In the genomic region with DNA sequence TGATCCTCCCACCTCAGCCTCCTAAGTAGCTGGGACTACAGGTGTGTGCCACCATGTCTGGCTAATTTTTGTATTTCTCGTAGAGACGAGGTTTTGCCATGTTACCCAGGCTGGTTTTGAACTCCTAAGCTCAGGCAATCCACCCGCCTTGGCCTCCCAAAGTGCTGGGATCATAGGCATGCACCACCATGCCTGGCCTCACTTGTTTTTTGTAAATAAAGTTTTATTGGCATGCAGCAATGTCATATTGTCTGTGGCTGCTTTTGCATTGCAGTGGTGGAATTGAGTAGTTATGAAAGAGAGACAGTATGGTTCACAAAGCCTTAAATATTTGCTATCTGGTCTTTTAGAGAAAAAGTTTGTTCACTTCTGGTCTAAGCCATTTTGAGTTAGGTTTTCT, we compare ENCODE assay signal across 15 cellular contexts.
A peak's percentile ranks its signal among the peaks of the same experiment; 100 is the strongest.
DNase-seq lines count a peak whose midpoint lies in the region; ATAC-seq, FAIRE-seq and TF ChIP-seq lines count a peak whose summit lies in the region.
"Had no signal": no experiment of that assay in that cellular context is flagged by ENCODE, and none has a peak within 500 bp of the region (broad histone marks: within the 10 kb centered on the region; RNA-seq: fewer than 3 reads in every experiment).

No MANE protein-coding gene starts in this region.

- H3K4me1 ChIP-seq in HepG2 (ENCODE audit: insufficient read depth, low read length) (peaks cover 31% of the 10 kb centered on the region), right lobe of liver (peaks cover 0 to 5% (median 2%) of the 10 kb centered on the region in 4 donors), GM12878 (ENCODE audit: control insufficient read depth, insufficient read depth, low read length) (no peaks in the 10 kb centered on the region), ascending aorta (peaks cover 0 to 4% of the 10 kb centered on the region in 2 donors)

- H3K9ac ChIP-seq in HepG2 (ENCODE audit: insufficient read depth, low read depth, low read length) (no peak overlapping the region), GM12878 (ENCODE audit: control insufficient read depth, insufficient read depth, low read length) (no peak overlapping the region)

- POLR2A ChIA-PET in HepG2 (lab: Yijun Ruan, JAX): interaction anchor here (1.4 kb wide), 1 partner anchor 12 kb away, joined by 6 read pairs; no protein-coding TSS in a partner anchor
- POLR2A ChIA-PET in GM12878 (lab: Charles Lee): no interaction called here

- RAD21 ChIA-PET in GM12878 (lab: Charles Lee; ENCODE audit: unreplicated experiment): interaction anchor here (0.8 kb wide), 1 partner anchor 171 kb away, joined by 3 read pairs; no protein-coding TSS in a partner anchor

- SMC1A ChIA-PET in GM12878 (lab: Charles Lee; ENCODE audit: uncharacterized antibody, unreplicated experiment): interaction anchor here (0.7 kb wide), 1 partner anchor 139 kb away, joined by 3 read pairs; no protein-coding TSS in a partner anchor

- no peaks in the 10 kb centered on the region for H3K27me3 ChIP-seq in HepG2 (ENCODE audit: control insufficient read depth in 1 of 2, insufficient read depth in 2 of 2, low read length in 2 of 2)
- H3K27me3 ChIP-seq in right lobe of liver: no peaks in the 10 kb centered on the region
- H3K27me3 ChIP-seq in GM12878 (replicated peaks in 1 of 2; ENCODE audit: control insufficient read depth in 2 of 2, insufficient read depth in 2 of 2, low read length in 1 of 2): no peaks in the 10 kb centered on the region
- H3K27me3 ChIP-seq in ascending aorta: no peaks in the 10 kb centered on the region

- intact Hi-C loops in HepG2 (cut with micrococcal nuclease; ENCODE audit: unreplicated experiment): loop anchor here (2.0 to 5.0 kb wide), 2 partner anchors 172 to 225 kb away; no protein-coding TSS in a partner anchor
- intact Hi-C loops in right lobe of liver (cut with DNase I): no loop called here
- intact Hi-C loops in GM12878 (cut with micrococcal nuclease; ENCODE audit: unreplicated experiment): loop anchor here (2.0 to 5.0 kb wide), 2 partner anchors 125 to 172 kb away; a partner anchor contains a TSS
- intact Hi-C loops in ascending aorta (cut with DNase I): no loop called here

- TF ChIP-seq POLR2A in HepG2 (IDR thresholded peaks at IDR 0.05; ENCODE audit: insufficient read depth in 1 of 2, low read depth in 2 of 2, low read length in 2 of 2) (no peak), right lobe of liver (IDR thresholded peaks at IDR 0.05) (no peak), GM12878 (IDR thresholded peaks at IDR 0.05; ENCODE audit: low read depth, low read length) (no peak)

- H4K20me1 ChIP-seq in HepG2 (ENCODE audit: insufficient read depth, low read length): no peaks in the 10 kb centered on the region
- H4K20me1 ChIP-seq in GM12878 (ENCODE audit: control insufficient read depth, insufficient read depth): no peaks in the 10 kb centered on the region

- no peak for FAIRE-seq in HepG2 (lab: Jason Lieb, UNC)
- no peak for FAIRE-seq in GM12878 (lab: Jason Lieb, UNC)
- FAIRE-seq: A549, D721Med, G401.6, GM12892 had no signal

- H3K4me3 ChIP-seq in HepG2 (replicated peaks in 1 of 3; ENCODE audit: insufficient read depth in 1 of 3, low read depth in 2 of 3, low read length in 3 of 3) (no peak overlapping the region), right lobe of liver (no peak overlapping the region), GM12878 (no peak overlapping the region), ascending aorta (no peak overlapping the region)
- H3K4me3 ChIP-seq: A549 had no signal

- H3K79me2 ChIP-seq in HepG2 (ENCODE audit: insufficient read depth, low read length): peaks cover 50% of the 10 kb centered on the region
- H3K79me2 ChIP-seq in GM12878 (ENCODE audit: control insufficient read depth, insufficient read depth, low read length): no peaks in the 10 kb centered on the region

- H3K9me3 ChIP-seq in HepG2 (ENCODE audit: low read length) (no peaks in the 10 kb centered on the region), right lobe of liver (no peaks in the 10 kb centered on the region), KOPT-K1 (ENCODE audit: insufficient read depth, low read length, poor library complexity, severe bottlenecking) (peaks cover 3% of the 10 kb centered on the region), GM12878 (replicated peaks; ENCODE audit: control insufficient read depth, insufficient read depth, low read length) (no peaks in the 10 kb centered on the region), ascending aorta (no peaks in the 10 kb centered on the region)
- H3K9me3 ChIP-seq: A549, Caco-2 had no signal

- H3K27ac ChIP-seq in HepG2 (ENCODE audit: extremely low read length, insufficient read depth, low read length) (no peak overlapping the region), right lobe of liver (no peak overlapping the region), KOPT-K1 (ENCODE audit: low read depth, low read length, poor library complexity, severe bottlenecking) (peak overlapping the region; percentile 16), GM12878 (ENCODE audit: control insufficient read depth, insufficient read depth) (no peak overlapping the region), ascending aorta (no peak overlapping the region)
- H3K27ac ChIP-seq: A549, C4-2B had no signal

- TF ChIP-seq CTCF in HepG2 (CRISPR knock-in tag; IDR thresholded peaks at IDR 0.05) (no peak), right lobe of liver (IDR thresholded peaks at IDR 0.05) (no peak), GM12878 (IDR thresholded peaks at IDR 0.05 in 2 of 3, conservative IDR thresholded peaks at IDR 0.05 in 1 of 3; ENCODE audit: control insufficient read depth in 2 of 3, extremely low read depth in 1 of 3, insufficient read depth in 1 of 3, low read depth in 3 of 3, low read length in 3 of 3) (no peak), ascending aorta (IDR thresholded peaks at IDR 0.05) (no peak)

- WGBS in HepG2 (ENCODE audit: low lambda C conversion rate): 94% methylated on average over 3 of the region's 3 CpGs
- 96% methylated on average over 3 of the region's 3 CpGs for WGBS in right lobe of liver (ENCODE audit: insufficient coverage, low coverage, low lambda C conversion rate, missing lambda C conversion rate)
- WGBS in GM12878 (ENCODE audit: insufficient coverage, insufficient replicate concordance, low lambda C conversion rate, missing lambda C conversion rate): 7% methylated on average over 3 of the region's 3 CpGs

- CTCF ChIA-PET in HepG2 (lab: Yijun Ruan, JAX; ENCODE audit: low intra/inter-chr PET ratio, low total read pairs): interaction anchor here (1.8 to 2.4 kb wide), 2 partner anchors 172 to 227 kb away, joined by 7 to 14 read pairs; no protein-coding TSS in a partner anchor
- CTCF ChIA-PET in GM12878 (lab: Yijun Ruan, JAX): interaction anchor here (2.1 kb wide), 1 partner anchor 12 kb away, joined by 6 read pairs; no protein-coding TSS in a partner anchor

- H3K36me3 ChIP-seq in HepG2 (replicated peaks in 1 of 2; ENCODE audit: control insufficient read depth in 1 of 2, insufficient read depth in 2 of 2, low read length in 2 of 2) (no peaks in the 10 kb centered on the region), right lobe of liver (no peaks in the 10 kb centered on the region), KOPT-K1 (ENCODE audit: insufficient read depth, low read length) (no peaks in the 10 kb centered on the region), GM12878 (ENCODE audit: control insufficient read depth in 2 of 2, insufficient read depth in 2 of 2, low read length in 1 of 2) (no peaks in the 10 kb centered on the region), ascending aorta (no peaks in the 10 kb centered on the region)

- TF ChIP-seq EP300 in HepG2 (IDR thresholded peaks at IDR 0.05; ENCODE audit: low read depth in 2 of 2, low read length in 2 of 2) (no peak), HepG2 (CRISPR knock-in tag; IDR thresholded peaks at IDR 0.05; ENCODE audit: borderline replicate concordance) (no peak), GM12878 (IDR thresholded peaks at IDR 0.05; ENCODE audit: borderline replicate concordance in 1 of 2, control insufficient read depth in 1 of 2, low read depth in 2 of 2, low read length in 2 of 2) (no peak)

- no peak for TF ChIP-seq RAD21 in HepG2 (CRISPR knock-in tag; IDR thresholded peaks at IDR 0.05)
- TF ChIP-seq RAD21 in GM12878 (IDR thresholded peaks at IDR 0.05; ENCODE audit: insufficient read depth, low read depth, low read length): no peak

- DNase-seq in HepG2 (ENCODE audit: low spot score) (no peak), right lobe of liver (no peak), GM12878 (ENCODE audit: low read depth, low spot score) (no peak), ascending aorta (ENCODE audit: low spot score in 2 of 2) (no peak), NCI-H345 treated with DMSO at 0.1 percent for 48 hours (lab: John Stamatoyannopoulos, UW; ENCODE audit: unreplicated experiment) (no peak)
- DNase-seq: Caco-2, GOT3, H7 had no signal

- no peak for ATAC-seq in HepG2
- no peak for ATAC-seq in right lobe of liver
- no peak for ATAC-seq in GM12878
- ATAC-seq in GM18520 (IDR thresholded peaks at IDR 0.05; ENCODE audit: unreplicated experiment): no peak

- in situ Hi-C loops in HepG2 (cut with HindIII; ENCODE audit: extremely low pct_ligation_motif_present, low pct_unique_long_range_greater_than_20kb): no loop called here
- in situ Hi-C loops in GM12878 (cut with MboI): no loop called here

- BruUV-seq in HepG2 (replicated peaks; lab: Mats Ljungman, UMichigan) (no TSS peak), GM12878 (replicated peaks; lab: Mats Ljungman, UMichigan) (no TSS peak)

- H2AFZ ChIP-seq in HepG2 (ENCODE audit: low read length) (no peak overlapping the region), GM12878 (ENCODE audit: control insufficient read depth, low read depth, low read length) (no peak overlapping the region)

- H3K4me2 ChIP-seq in HepG2 (ENCODE audit: low read depth, low read length) (no peak overlapping the region), GM12878 (ENCODE audit: control insufficient read depth, insufficient read depth) (no peak overlapping the region)
- H3K4me2 ChIP-seq: A549 had no signal

TF ChIP-seq in HepG2, 621 proteins besides CTCF, POLR2A, EP300 and RAD21 (continues in another document):
- 0 out of 2 replicates have a peak, but pooled peaks have one; percentile 15 for TF ChIP-seq ADNP (CRISPR knock-in tag; IDR thresholded peaks at IDR 0.05)
- no peak for TF ChIP-seq FOXK2 (IDR thresholded peaks at IDR 0.05)

Comparison
In these comparisons a context has a peak if more than half of its experiments do, and no peak if none do; other contexts are left out.
1. intact Hi-C loops: an anchor here in HepG2 (2.0 to 5.0 kb wide) and GM12878 (2.0 to 5.0 kb wide); none called in right lobe of liver and ascending aorta.